Comparison of ENCODE assay signal across 16 cellular contexts in the genomic region with DNA sequence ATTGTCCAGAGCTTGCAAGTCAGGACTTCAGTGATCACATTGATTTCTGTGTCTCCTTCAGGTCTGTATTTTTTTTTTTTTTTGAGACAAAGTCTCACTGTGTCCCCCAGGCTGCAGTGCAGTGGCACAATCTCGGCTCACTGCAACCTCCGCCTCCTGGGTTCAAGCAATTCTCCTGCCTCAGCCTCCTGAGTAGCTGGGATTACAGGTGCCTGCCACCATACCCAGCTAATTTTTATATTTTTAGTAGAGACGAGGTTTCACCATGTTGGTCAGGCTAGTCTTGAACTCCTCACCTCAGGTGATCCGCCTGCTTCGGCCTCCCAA. TPM values are rescaled to one million over a fixed set of nuclear protein-coding genes. Genes with fewer than 3 reads are reported as not detected.
"Had no signal": no experiment of that assay in that cellular context is flagged by ENCODE, and none has a peak within 500 bp of the region (broad histone marks: within the 10 kb centered on the region; RNA-seq: fewer than 3 reads in every experiment).

No MANE protein-coding gene starts in this region.

RNA-seq across cellular contexts. Expression of a gene that starts 48.6 kb away (rescaled TPM):
- total RNA-seq: dermis microvascular lymphatic vessel endothelial cell, esophagus mucosa, fibroblast of lung, frontal cortex, glomerular endothelial cell, heart right ventricle, liver, lung microvascular endothelial cell, neural crest cell, ovary, posterior vena cava, right atrium auricular region, sigmoid colon, subcutaneous adipose tissue, tibial nerve, ureter had no signal
- polyA plus RNA-seq: fibroblast of lung, ovary had no signal
